In genomic region chrX:123830309-123830708, GRCh38 we compare ENCODE assay signal across 8 cellular contexts. TPM values are rescaled to one million over a fixed set of nuclear protein-coding genes. Genes with fewer than 3 reads are reported as not detected.
DNase-seq lines count a peak whose midpoint lies in the region; ATAC-seq, FAIRE-seq and TF ChIP-seq lines count a peak whose summit lies in the region.

No MANE protein-coding gene starts in this region.

- H3K9me3 ChIP-seq in pancreas: no peaks in the 10 kb centered on the region

- no peaks in the 10 kb centered on the region for H3K27me3 ChIP-seq in pancreas

- H3K4me3 ChIP-seq in GM12865 (ENCODE audit: low read depth, low read length) (no peak overlapping the region), pancreas (no peak overlapping the region)

- no peaks in the 10 kb centered on the region for H3K9me3 Mint-ChIP-seq in natural killer cell

- peaks cover 0 to 4% of the 10 kb centered on the region in 2 donors for H3K27me3 Mint-ChIP-seq in natural killer cell (ENCODE audit: low read depth in 2 of 2)

- no peaks in the 10 kb centered on the region for H3K36me3 ChIP-seq in pancreas

- FAIRE-seq in pancreas (lab: Jason Lieb, UNC): no peak

- H3K36me3 Mint-ChIP-seq in natural killer cell: no peaks in the 10 kb centered on the region

- H3K27ac ChIP-seq in pancreas: no peak overlapping the region

- ATAC-seq in GM19455 (IDR thresholded peaks at IDR 0.05; ENCODE audit: unreplicated experiment) (peak; percentile 82), HG03354 (IDR thresholded peaks at IDR 0.05; ENCODE audit: poor library complexity, severe bottlenecking, unreplicated experiment) (peak; percentile 87), pancreas (peak in 3 of 4 donors; percentile 24 to 80 (median 75)), natural killer cell (no peak)

- no peak overlapping the region for H3K27ac Mint-ChIP-seq in natural killer cell

- H3K4me1 Mint-ChIP-seq in natural killer cell: no peaks in the 10 kb centered on the region

- no peaks in the 10 kb centered on the region for H3K4me1 ChIP-seq in pancreas

- no peak overlapping the region for H3K4me3 Mint-ChIP-seq in natural killer cell

- intact Hi-C loops in pancreas (cut with DNase I) (no loop called here), natural killer cell (cut with micrococcal nuclease) (loop anchor here (5.0 kb wide), 1 partner anchor 132 kb away; the partner anchor contains the start of gene STAG2)

- TF ChIP-seq CTCF in GM12865 (IDR thresholded peaks at IDR 0.05; ENCODE audit: insufficient read depth, low read depth, low read length, missing control alignments) (no peak), pancreas (IDR thresholded peaks at IDR 0.05) (no peak), natural killer cell (IDR thresholded peaks at IDR 0.05) (no peak)

- WGBS in pancreas, 2 donors: 34 to 49% methylated on average over 5 to 6 of the region's 6 CpGs

- DNase-seq in GM12865 (ENCODE audit: low read depth): peak; percentile 65
- peak; percentile 87 for DNase-seq in SW480 (ENCODE audit: low spot score)
- peak in 1 of 6 donors; percentile 1 for DNase-seq in pancreas
- no peak for DNase-seq in retina
- DNase-seq in natural killer cell: no peak
- no peak for DNase-seq in effector CD4-positive, alpha-beta T cell

RNA-seq across cellular contexts. Expression of gene XIAP, which starts 29.5 kb away (rescaled TPM):
- 10 to 100 TPM; 19.7 to 40.6 (median 28.4) TPM for total RNA-seq in pancreas
- polyA plus RNA-seq in pancreas: 1 to 10 TPM; 3.4 to 8.7 TPM
- 10 to 100 TPM; 32.2 to 44.9 (median 40.2) TPM for total RNA-seq in natural killer cell

Comparison
In these comparisons a context has a peak if more than half of its experiments do, and no peak if none do; other contexts are left out.
1. DNase-seq: peak in GM12865 (single experiment) and SW480 (single experiment); none in retina (single experiment), natural killer cell (single experiment) and effector CD4-positive, alpha-beta T cell (single experiment).
2. ATAC-seq: peak in GM19455 (single experiment), HG03354 (single experiment) and pancreas (3 of 4); none in natural killer cell (0 of 3).